In genomic region chr16:73006021-73006420, GRCh38 we compare ENCODE assay signal across 25 cellular contexts.
"Had no signal": no experiment of that assay in that cellular context is flagged by ENCODE, and none has a peak within 500 bp of the region (broad histone marks: within the 10 kb centered on the region; RNA-seq: fewer than 3 reads in every experiment).

No MANE protein-coding gene starts in this region.

- H3K27ac Mint-ChIP-seq: activated CD4-positive, alpha-beta memory T cell treated with anti-CD3 and anti-CD28 coated beads for 36 hours; activated CD4-positive, alpha-beta T cell treated with anti-CD3 and anti-CD28 coated beads, Interleukin-2, amount 10 ng/mL, durations not matched to agents 7 days and 5 days; activated naive CD4-positive, alpha-beta T cell treated with anti-CD3 and anti-CD28 coated beads, Interleukin-2, amount 50 U/mL, for 24 hours; activated T-helper 1 cell treated with anti-CD3 and anti-CD28 coated beads, Interleukin-12 subunit alpha, Interleukin-12 subunit beta, Interleukin-2, Interleukin-4 antibody, amounts not matched to agents 30 ng/mL and 10 ng/mL and 1 ng/mL, durations not matched to agents 14 hours and 24 hours and 36 hours; T-cell had no signal

- ATAC-seq: Right ventricle myocardium inferior, T-cell had no signal

- H3K36me3 Mint-ChIP-seq: activated CD4-positive, alpha-beta memory T cell treated with anti-CD3 and anti-CD28 coated beads for 36 hours; activated naive CD4-positive, alpha-beta T cell treated with anti-CD3 and anti-CD28 coated beads, Interleukin-2, amount 50 U/mL, for 24 hours; T-cell had no signal

- H3K9me3 Mint-ChIP-seq: activated CD4-positive, alpha-beta T cell treated with anti-CD3 and anti-CD28 coated beads, Interleukin-2, amount 10 ng/mL, durations not matched to agents 7 days and 5 days; activated naive CD4-positive, alpha-beta T cell treated with anti-CD3 and anti-CD28 coated beads, Interleukin-2, amount 50 U/mL, for 24 hours had no signal

- H3K4me3 ChIP-seq: breast epithelium, SK-N-MC had no signal

- H3K4me1 Mint-ChIP-seq: activated CD4-positive, alpha-beta T cell treated with anti-CD3 and anti-CD28 coated beads, Interleukin-2, amount 10 ng/mL, durations not matched to agents 7 days and 5 days; activated naive CD4-positive, alpha-beta T cell treated with anti-CD3 and anti-CD28 coated beads, Interleukin-2, amount 50 U/mL, for 24 hours; T-cell had no signal

- H3K27me3 Mint-ChIP-seq: activated CD4-positive, alpha-beta memory T cell treated with anti-CD3 and anti-CD28 coated beads for 36 hours; activated naive CD4-positive, alpha-beta T cell treated with anti-CD3 and anti-CD28 coated beads, Interleukin-2, amount 50 U/mL, for 24 hours; IgD-negative memory B cell; T-cell had no signal

- H3K4me3 Mint-ChIP-seq: activated CD4-positive, alpha-beta memory T cell treated with anti-CD3 and anti-CD28 coated beads for 36 hours; activated CD4-positive, alpha-beta T cell treated with anti-CD3 and anti-CD28 coated beads, Interleukin-2, amount 10 ng/mL, durations not matched to agents 7 days and 5 days; activated naive CD4-positive, alpha-beta T cell treated with anti-CD3 and anti-CD28 coated beads, Interleukin-2, amount 50 U/mL, for 24 hours; activated T-helper 1 cell treated with anti-CD3 and anti-CD28 coated beads, Interleukin-12 subunit alpha, Interleukin-12 subunit beta, Interleukin-2, Interleukin-4 antibody, amounts not matched to agents 30 ng/mL and 10 ng/mL and 1 ng/mL, durations not matched to agents 14 hours and 24 hours and 36 hours; IgD-negative memory B cell; T-cell had no signal

- DNase-seq: activated CD4-positive, alpha-beta memory T cell treated with anti-CD3 and anti-CD28 coated beads for 36 hours; activated CD4-positive, alpha-beta T cell treated with anti-CD3 and anti-CD28 coated beads, Interleukin-2, amount 10 ng/mL, durations not matched to agents 7 days and 5 days; activated CD4-positive, CD25-positive, alpha-beta regulatory T cell; activated effector memory CD4-positive, alpha-beta T cell treated with Interleukin-2 at 50 U/mL for 16 hours; activated naive CD4-positive, alpha-beta T cell; aorta; KG1; NCI-H1092; NCI-H1417 treated with DMSO at 0.1 percent for 48 hours; NCI-H1694; NCI-H2029; NCI-H2107; NCI-H345; NCI-H510A; NCI-H526 treated with DMSO at 0.1 percent for 48 hours; NCI-H82; T-cell; T-helper 2 cell; T1000 had no signal
